ENCODE assay signal across 8 cellular contexts in the genomic region with DNA sequence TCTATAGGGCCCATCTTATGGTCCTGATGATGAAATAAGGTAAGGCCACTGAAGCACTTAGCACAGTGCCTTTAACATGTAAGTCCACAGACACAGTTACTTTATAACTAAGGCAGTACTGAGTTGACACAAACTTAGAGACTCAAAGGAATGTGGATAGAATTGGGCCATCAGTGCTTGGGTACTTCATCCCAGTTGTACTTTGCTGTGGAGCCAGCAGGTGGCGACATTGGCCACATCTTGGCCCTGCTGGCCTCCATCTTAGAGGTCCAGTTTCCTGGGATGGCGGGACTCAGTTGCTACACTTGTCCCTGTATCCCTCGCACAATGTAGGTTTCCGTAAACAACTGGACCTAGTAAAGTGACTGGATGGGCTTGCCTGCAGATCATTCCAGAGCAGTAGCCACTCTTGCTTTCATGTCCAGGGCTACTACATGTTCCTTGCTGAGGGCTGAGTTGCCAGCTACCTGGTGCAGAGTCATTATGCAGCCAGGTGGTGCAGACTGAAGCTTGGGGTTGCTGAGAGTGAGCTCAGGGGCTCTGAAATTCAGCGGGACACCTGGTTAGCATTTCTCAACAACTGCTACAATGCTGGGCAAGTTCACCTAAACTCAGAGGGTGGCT. TPM values are rescaled to one million over a fixed set of nuclear protein-coding genes. Genes with fewer than 3 reads are reported as not detected.
A peak's percentile ranks its signal among the peaks of the same experiment; 100 is the strongest.
DNase-seq lines count a peak whose midpoint lies in the region; ATAC-seq and TF ChIP-seq lines count a peak whose summit lies in the region.

No MANE protein-coding gene starts in this region.

- 0% methylated on average over 1 of the region's 5 CpGs for WGBS in right lobe of liver (ENCODE audit: insufficient coverage, low coverage, low lambda C conversion rate, missing lambda C conversion rate)

- peak; percentile 80 for DNase-seq in DMS 273 (lab: John Stamatoyannopoulos, UW; ENCODE audit: unreplicated experiment)
- no peak for DNase-seq in DMS 273 treated with DMSO at 0.1 percent for 48 hours (lab: John Stamatoyannopoulos, UW)
- peak; percentile 55 for DNase-seq in NCI-H2029 (lab: John Stamatoyannopoulos, UW)
- peak; percentile 80 for DNase-seq in colonic mucosa
- peak; percentile 67 to 72 (median 69) for DNase-seq in right lobe of liver
- DNase-seq in stimulated activated CD4-positive, alpha-beta T cell treated with anti-CD3 and anti-CD28 coated beads, TNF-alpha, amount 100 ng/mL, for 48 hours (ENCODE audit: low read depth in 3 of 3), result peak; percentile 34 to 52 (median 46)

- TF ChIP-seq CTCF in colonic mucosa (IDR thresholded peaks at IDR 0.05) (peak; percentile 86), right lobe of liver (IDR thresholded peaks at IDR 0.05) (peak; percentile 89 to 96 (median 90))

- peak; percentile 52 for ATAC-seq in HG02623 (IDR thresholded peaks at IDR 0.05; ENCODE audit: unreplicated experiment)
- ATAC-seq in activated CD4-positive, CD25-positive, alpha-beta regulatory T cell treated with anti-CD3 and anti-CD28 coated beads, Interleukin-2, amount 50 U/mL, for 24 hours, result peak; percentile 41 to 46
- ATAC-seq in right lobe of liver, result peak; percentile 93 to 95 (median 94)

- H3K36me3 ChIP-seq in colonic mucosa (no peaks in the 10 kb centered on the region), right lobe of liver (peaks cover 0 to 29% (median 6%) of the 10 kb centered on the region in 4 donors)

- TF ChIP-seq POLR2A in right lobe of liver (IDR thresholded peaks at IDR 0.05), result no peak

- H3K4me1 ChIP-seq in colonic mucosa, result no peaks in the 10 kb centered on the region
- H3K4me1 ChIP-seq in right lobe of liver, result peaks cover 0 to 8% (median 0%) of the 10 kb centered on the region in 4 donors

- H3K9me3 ChIP-seq in colonic mucosa (no peaks in the 10 kb centered on the region), right lobe of liver (no peaks in the 10 kb centered on the region)

- H3K9ac ChIP-seq in colonic mucosa (ENCODE audit: low read depth in 2 of 2, low read length in 2 of 2), result no peak overlapping the region

- no peaks in the 10 kb centered on the region for H3K27me3 ChIP-seq in colonic mucosa
- no peaks in the 10 kb centered on the region for H3K27me3 ChIP-seq in right lobe of liver

- H3K4me3 ChIP-seq in colonic mucosa, result no peak overlapping the region
- H3K4me3 ChIP-seq in right lobe of liver, result no peak overlapping the region

- H3K27ac ChIP-seq in colonic mucosa (no peak overlapping the region), right lobe of liver (no peak overlapping the region)

- intact Hi-C loops in colonic mucosa (cut with DNase I) (loop anchor here (2.0 to 10.0 kb wide), 4 partner anchors 192 to 639 kb away; a partner anchor contains a TSS), right lobe of liver (cut with DNase I) (loop anchor here in 1 of 2 donors (5.0 to 10.0 kb wide), 2 partner anchors 199 to 442 kb away; no protein-coding TSS in a partner anchor)

RNA-seq across cellular contexts. Expression of a gene that starts 10.6 kb away (rescaled TPM):
- total RNA-seq in colonic mucosa (10 to 100 TPM; 22.0 to 24.4 TPM), right lobe of liver (10 to 100 TPM; 18.1 to 23.7 (median 20.5) TPM)

Comparison
In these comparisons a context has a peak if more than half of its experiments do, and no peak if none do; other contexts are left out.
1. ATAC-seq: peak in every context shown above with its lines; median percentile 94 in right lobe of liver; 52 in HG02623; 44 in activated CD4-positive, CD25-positive, alpha-beta regulatory T cell treated with anti-CD3 and anti-CD28 coated beads, Interleukin-2, amount 50 U/mL, for 24 hours.